Comparison of ENCODE assay signal across 20 cellular contexts in the genomic region with DNA sequence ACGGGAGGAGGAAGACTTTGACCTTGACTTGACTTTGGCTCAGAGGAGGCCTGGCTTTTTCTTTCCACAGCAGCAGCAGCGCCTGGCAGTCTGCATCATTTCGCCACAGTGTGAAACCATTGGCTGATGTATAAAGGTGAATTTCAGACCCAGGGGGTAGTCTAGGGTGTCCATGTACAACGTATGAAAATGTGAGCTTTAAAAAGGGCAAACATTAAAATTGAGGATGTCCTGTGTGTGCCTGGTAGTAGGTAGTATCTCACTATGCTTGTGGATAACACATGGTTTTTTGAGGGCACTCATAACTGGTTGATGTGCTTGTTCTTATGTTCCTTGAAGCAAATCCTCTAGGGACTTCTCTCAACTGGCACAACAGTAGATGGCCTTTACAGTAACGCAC.
"Had no signal": no experiment of that assay in that cellular context is flagged by ENCODE, and none has a peak within 500 bp of the region (broad histone marks: within the 10 kb centered on the region; RNA-seq: fewer than 3 reads in every experiment).

No MANE protein-coding gene starts in this region.

- H3K27me3 ChIP-seq: ascending aorta, thyroid gland, uterus had no signal

- H3K9me3 ChIP-seq: thyroid gland, uterus had no signal

- FAIRE-seq: endometrium, keratinocyte had no signal

- ATAC-seq: activated CD4-positive, CD25-positive, alpha-beta regulatory T cell treated with anti-CD3 and anti-CD28 coated beads, Interleukin-2, amount 50 U/mL, for 24 hours; natural killer cell treated with Interleukin-12 subunit alpha and Interleukin-12 subunit beta and Interleukin-15 and Interleukin-18, amount 100 ng/mL, for 72 hours; stimulated activated naive B cell treated with anti-CD40 and anti-IgM and Interleukin-4, amounts not matched to agents 10 μg/mL and 1 μg/mL and 100 μg/mL, for 72 hours had no signal

- H3K4me3 Mint-ChIP-seq: activated naive CD4-positive, alpha-beta T cell treated with anti-CD3 and anti-CD28 coated beads, Interleukin-2, amount 50 U/mL, for 24 hours; mesothelial cell of epicardium; natural killer cell treated with Interleukin-12 subunit alpha and Interleukin-12 subunit beta and Interleukin-15 and Interleukin-18, amount 100 ng/mL, for 72 hours; stimulated activated naive B cell treated with anti-CD40 and anti-IgM and Interleukin-4, amounts not matched to agents 10 μg/mL and 1 μg/mL and 100 μg/mL, for 72 hours had no signal

- H3K27ac Mint-ChIP-seq: activated naive CD4-positive, alpha-beta T cell treated with anti-CD3 and anti-CD28 coated beads, Interleukin-2, amount 50 U/mL, for 24 hours; mesothelial cell of epicardium; natural killer cell treated with Interleukin-12 subunit alpha and Interleukin-12 subunit beta and Interleukin-15 and Interleukin-18, amount 100 ng/mL, for 72 hours; stimulated activated naive B cell treated with anti-CD40 and anti-IgM and Interleukin-4, amounts not matched to agents 10 μg/mL and 1 μg/mL and 100 μg/mL, for 72 hours had no signal

- H3K27ac ChIP-seq: ascending aorta, coronary artery, spleen, thyroid gland, uterus had no signal

- H3K36me3 ChIP-seq: ascending aorta, thyroid gland, uterus had no signal

- H3K27me3 Mint-ChIP-seq: activated naive CD4-positive, alpha-beta T cell treated with anti-CD3 and anti-CD28 coated beads, Interleukin-2, amount 50 U/mL, for 24 hours had no signal

- H3K4me3 ChIP-seq: ascending aorta, coronary artery, lung, spleen, thyroid gland, uterus had no signal

- DNase-seq: activated CD8-positive, alpha-beta memory T cell treated with anti-CD3 and anti-CD28 coated beads for 24 hours; activated CD8-positive, alpha-beta memory T cell treated with anti-CD3 and anti-CD28 coated beads, Interleukin-2, amount 50 U/mL, for 48 hours; activated T-cell treated with anti-CD3 and anti-CD28 coated beads, Interleukin-2, amount 50 U/mL, for 48 hours; erythroblast; foreskin melanocyte; hypothalamus; spleen; stimulated activated naive B cell treated with anti-CD40 and anti-IgM and Interleukin-4, amounts not matched to agents 10 μg/mL and 1 μg/mL and 100 μg/mL, for 72 hours; T1000; thyroid gland; uterus had no signal
